ENCODE assay signal across 10 cellular contexts in genomic region chr10:71770789-71771188, GRCh38. TPM values are rescaled to one million over a fixed set of nuclear protein-coding genes. Genes with fewer than 3 reads are reported as not detected.
A peak's percentile ranks its signal among the peaks of the same experiment; 100 is the strongest.
DNase-seq lines count a peak whose midpoint lies in the region; ATAC-seq and TF ChIP-seq lines count a peak whose summit lies in the region.
"Had no signal": no experiment of that assay in that cellular context is flagged by ENCODE, and none has a peak within 500 bp of the region (broad histone marks: within the 10 kb centered on the region; RNA-seq: fewer than 3 reads in every experiment).

No MANE protein-coding gene starts in this region.

- H3K27me3 Mint-ChIP-seq in activated naive CD8-positive, alpha-beta T cell treated with anti-CD3 and anti-CD28 coated beads, Interleukin-2, amount 10 ng/mL, durations not matched to agents 7 days and 5 days, result no peaks in the 10 kb centered on the region

- peak overlapping the region in 3 of 4 donors; percentile 58 to 77 (median 70) for H3K4me3 ChIP-seq in stomach

- H3K27ac ChIP-seq in KOPT-K1 (ENCODE audit: low read depth, low read length, poor library complexity, severe bottlenecking) (peak overlapping the region; percentile 95), stomach (peak overlapping the region; percentile 88 to 93 (median 90))

- peak overlapping the region; percentile 91 for H3K4me3 Mint-ChIP-seq in activated naive CD8-positive, alpha-beta T cell treated with anti-CD3 and anti-CD28 coated beads, Interleukin-2, amount 10 ng/mL, durations not matched to agents 7 days and 5 days

- TF ChIP-seq EP300 in stomach (IDR thresholded peaks at IDR 0.05), result no peak

- no peak for TF ChIP-seq CTCF in stomach (IDR thresholded peaks at IDR 0.05)

- H3K9me3 ChIP-seq in KOPT-K1 (ENCODE audit: insufficient read depth, low read length, poor library complexity, severe bottlenecking), result no peaks in the 10 kb centered on the region
- H3K9me3 ChIP-seq in stomach, result no peaks in the 10 kb centered on the region

- 79 to 88% (median 83%) methylated on average over 3 of the region's 3 CpGs for WGBS in stomach, 5 donors

- POLR2A ChIA-PET in activated naive CD8-positive, alpha-beta T cell treated with anti-CD3 and anti-CD28 coated beads, Interleukin-2, amount 10 ng/mL, durations not matched to agents 7 days and 5 days (lab: Charles Lee), result interaction anchor here (6.0 to 15.2 kb wide), 3 partner anchors 18 to 43 kb away, joined by 71 to 341 read pairs (median 138); no protein-coding TSS in a partner anchor

- no peaks in the 10 kb centered on the region for H3K27me3 ChIP-seq in stomach

- intact Hi-C loops in stomach (cut with DNase I; ENCODE audit: low total_unique reads), result no loop called here

- H3K9me3 Mint-ChIP-seq in activated naive CD8-positive, alpha-beta T cell treated with anti-CD3 and anti-CD28 coated beads, Interleukin-2, amount 10 ng/mL, durations not matched to agents 7 days and 5 days, result no peaks in the 10 kb centered on the region

- H3K36me3 ChIP-seq in KOPT-K1 (ENCODE audit: insufficient read depth, low read length), result peaks cover 13% of the 10 kb centered on the region; the same call in 1 of the 2 replicates
- H3K36me3 ChIP-seq in stomach, result no peaks in the 10 kb centered on the region

- peaks cover 82 to 97% (median 91%) of the 10 kb centered on the region in 4 donors for H3K4me1 ChIP-seq in stomach

- ATAC-seq in activated naive CD8-positive, alpha-beta T cell treated with anti-CD3 and anti-CD28 coated beads, Interleukin-2, amount 10 ng/mL, durations not matched to agents 7 days and 5 days (ENCODE audit: low read depth), result no peak
- ATAC-seq in GM21786 (IDR thresholded peaks at IDR 0.05; ENCODE audit: unreplicated experiment), result no peak

- H3K27ac Mint-ChIP-seq in activated naive CD8-positive, alpha-beta T cell treated with anti-CD3 and anti-CD28 coated beads, Interleukin-2, amount 10 ng/mL, durations not matched to agents 7 days and 5 days, result peak overlapping the region; percentile 89

- peaks cover 36% of the 10 kb centered on the region for H3K36me3 Mint-ChIP-seq in activated naive CD8-positive, alpha-beta T cell treated with anti-CD3 and anti-CD28 coated beads, Interleukin-2, amount 10 ng/mL, durations not matched to agents 7 days and 5 days

- no peak for TF ChIP-seq POLR2A in stomach (IDR thresholded peaks at IDR 0.05)

- peaks cover 68% of the 10 kb centered on the region for H3K4me1 Mint-ChIP-seq in activated naive CD8-positive, alpha-beta T cell treated with anti-CD3 and anti-CD28 coated beads, Interleukin-2, amount 10 ng/mL, durations not matched to agents 7 days and 5 days

- DNase-seq in activated naive CD8-positive, alpha-beta T cell treated with anti-CD3 and anti-CD28 coated beads, Interleukin-2, amount 10 ng/mL, durations not matched to agents 7 days and 5 days, result no peak
- DNase-seq in iris pigment epithelial cell (ENCODE audit: low read depth) (peak; percentile 84), stomach (peak; percentile 44), NCI-H1417 (lab: John Stamatoyannopoulos, UW) (no peak), GM03348 (ENCODE audit: low spot score) (no peak), NAMALWA (ENCODE audit: low spot score) (no peak)
- DNase-seq: kidney glomerular epithelial cell had no signal

RNA-seq across cellular contexts. Expression of gene VSIR, which starts 2.5 kb away (rescaled TPM):
- 100 to 1,000 TPM; 124 to 125 TPM for total RNA-seq in activated naive CD8-positive, alpha-beta T cell treated with anti-CD3 and anti-CD28 coated beads, Interleukin-2, amount 10 ng/mL, durations not matched to agents 7 days and 5 days
- total RNA-seq in stomach, result 100 to 1,000 TPM in 1 of 5 donors, 10 to 100 TPM in 4; 14.7 to 103 (median 16.5) TPM
- polyA plus RNA-seq in stomach, result 10 to 100 TPM; 14.2 to 21.7 (median 15.9) TPM

RNA-seq across cellular contexts. Expression of gene C10orf105, which starts 51.2 kb away (rescaled TPM):
- total RNA-seq in activated naive CD8-positive, alpha-beta T cell treated with anti-CD3 and anti-CD28 coated beads, Interleukin-2, amount 10 ng/mL, durations not matched to agents 7 days and 5 days, result under 1 TPM; 0.17 to 0.30 TPM
- total RNA-seq in stomach, result not detected
- polyA plus RNA-seq in stomach, result under 1 TPM in 1 of 3 donors, not detected in 2; 0.03 TPM
- total RNA-seq: dermis microvascular lymphatic vessel endothelial cell had no signal

Comparison
In these comparisons a context has a peak if more than half of its experiments do, and no peak if none do; other contexts are left out.
1. DNase-seq: peak in iris pigment epithelial cell (single experiment) and stomach (single experiment); none in activated naive CD8-positive, alpha-beta T cell treated with anti-CD3 and anti-CD28 coated beads, Interleukin-2, amount 10 ng/mL, durations not matched to agents 7 days and 5 days (single experiment), NCI-H1417 (0 of 3), GM03348 (single experiment) and NAMALWA (single experiment).